9 cellular contexts compared by ENCODE assay signal in genomic region chr13:112444001-112444311, GRCh38.
DNase-seq lines count a peak whose midpoint lies in the region; ATAC-seq and TF ChIP-seq lines count a peak whose summit lies in the region.
"Had no signal": no experiment of that assay in that cellular context is flagged by ENCODE, and none has a peak within 500 bp of the region (broad histone marks: within the 10 kb centered on the region; RNA-seq: fewer than 3 reads in every experiment).

No MANE protein-coding gene starts in this region.

- H3K4me1 ChIP-seq in foreskin keratinocyte: no peaks in the 10 kb centered on the region
- peaks cover 7% of the 10 kb centered on the region for H3K4me1 ChIP-seq in vagina
- H3K4me1 ChIP-seq: BLaER1 had no signal

- intact Hi-C loops in vagina (cut with DNase I): no loop called here

- peak; percentile 21 for DNase-seq in NCI-H2029 (lab: John Stamatoyannopoulos, UW)
- DNase-seq in NCI-H2029 treated with DMSO at 0.1 percent for 48 hours (lab: John Stamatoyannopoulos, UW): no peak
- peak; percentile 44 for DNase-seq in NCI-H2107 treated with DMSO at 0.1 percent for 48 hours (lab: John Stamatoyannopoulos, UW; ENCODE audit: unreplicated experiment)
- peak; percentile 14 for DNase-seq in activated CD8-positive, alpha-beta memory T cell treated with anti-CD3 and anti-CD28 coated beads, Interleukin-2, amount 50 U/mL, for 24 hours (ENCODE audit: extremely low read depth)
- DNase-seq in foreskin keratinocyte: peak in 1 of 2 donors; percentile 11
- peak in 44 of 56 donors; percentile 7 to 78 (median 31) for DNase-seq in nucleus accumbens (lab: John Stamatoyannopoulos, UW)
- DNase-seq in vagina (ENCODE audit: extremely low spot score in 2 of 2): peak in 1 of 2 donors; percentile 91

- H3K27ac ChIP-seq in foreskin keratinocyte (no peak overlapping the region), vagina (no peak overlapping the region)
- H3K27ac ChIP-seq: BLaER1 had no signal

- H3K27me3 ChIP-seq in foreskin keratinocyte (peaks cover 12% of the 10 kb centered on the region), vagina (no peaks in the 10 kb centered on the region)
- H3K27me3 ChIP-seq: BLaER1 had no signal

- H3K36me3 ChIP-seq in vagina: no peaks in the 10 kb centered on the region
- H3K36me3 ChIP-seq: BLaER1 had no signal

- no peak for TF ChIP-seq POLR2A in vagina (IDR thresholded peaks at IDR 0.05)

- peak; percentile 73 for ATAC-seq in HG02885 (IDR thresholded peaks at IDR 0.05; ENCODE audit: poor library complexity, unreplicated experiment)
- ATAC-seq in foreskin keratinocyte: peak; percentile 69

- H3K9me3 ChIP-seq in vagina: no peaks in the 10 kb centered on the region
- H3K9me3 ChIP-seq: BLaER1 had no signal

- no peak overlapping the region for H3K4me3 ChIP-seq in vagina
- H3K4me3 ChIP-seq: BLaER1 had no signal

- TF ChIP-seq CTCF in foreskin keratinocyte (conservative IDR thresholded peaks at IDR 0.05) (peak; percentile 81), vagina (IDR thresholded peaks at IDR 0.05) (peak; percentile 9 to 63 (median 30))
